ENCODE assay signal across 1 cellular context in genomic region chr3:61841111-61841845, GRCh38.
TF ChIP-seq lines count a peak whose summit lies in the region.

No MANE protein-coding gene starts in this region.

TF ChIP-seq in H1, 55 proteins besides CTCF, POLR2A, EP300 and RAD21 (continued from another document):
- TF ChIP-seq USF2 (IDR thresholded peaks at IDR 0.05; ENCODE audit: low read length) (no peak), YY1 (IDR thresholded peaks at IDR 0.05; ENCODE audit: low read depth, low read length) (no peak), SIX5 (IDR thresholded peaks at IDR 0.05; ENCODE audit: low read depth, low read length) (no peak), ZNF274 (IDR thresholded peaks at IDR 0.05; ENCODE audit: borderline replicate concordance, extremely low read depth, low read length) (no peak), E2F6 (IDR thresholded peaks at IDR 0.05) (no peak), JUN (IDR thresholded peaks at IDR 0.05; ENCODE audit: low read depth, low read length) (no peak), SUZ12 (IDR thresholded peaks at IDR 0.05; ENCODE audit: low read length) (no peak), SP4 (IDR thresholded peaks at IDR 0.05; ENCODE audit: low read length) (no peak), TAF7 (optimal IDR thresholded peaks at IDR 0.05; ENCODE audit: borderline replicate concordance, low read depth, low read length) (no peak), POU5F1 (IDR thresholded peaks at IDR 0.05; ENCODE audit: low read depth, low read length) (no peak), CHD1 (IDR thresholded peaks at IDR 0.05; ENCODE audit: low read depth, low read length) (no peak), SRF (IDR thresholded peaks at IDR 0.05; ENCODE audit: low read depth, low read length) (no peak), TBP (IDR thresholded peaks at IDR 0.05; ENCODE audit: low read depth, low read length) (no peak), HDAC2 (IDR thresholded peaks at IDR 0.05; ENCODE audit: borderline replicate concordance in 1 of 2, low read depth in 2 of 2, low read length in 2 of 2) (no peak), CTBP2 (IDR thresholded peaks at IDR 0.05; ENCODE audit: borderline replicate concordance, insufficient read depth, insufficient read length, low read length) (no peak), JUND (IDR thresholded peaks at IDR 0.05; ENCODE audit: low read length) (no peak)
